ENCODE assay signal across 12 cellular contexts in genomic region chr3:71031914-71032521, GRCh38.
DNase-seq lines count a peak whose midpoint lies in the region; ATAC-seq and TF ChIP-seq lines count a peak whose summit lies in the region.
"Had no signal": no experiment of that assay in that cellular context is flagged by ENCODE, and none has a peak within 500 bp of the region (broad histone marks: within the 10 kb centered on the region; RNA-seq: fewer than 3 reads in every experiment).

No MANE protein-coding gene starts in this region.

- peaks cover 95% of the 10 kb centered on the region for H3K36me3 Mint-ChIP-seq in activated T-cell treated with anti-CD3 and anti-CD28 coated beads, Interleukin-2, amount 50 U/mL, for 24 hours (ENCODE audit: low read depth)
- peaks cover 32% of the 10 kb centered on the region for H3K36me3 Mint-ChIP-seq in activated CD8-positive, alpha-beta memory T cell treated with anti-CD3 and anti-CD28 coated beads, Interleukin-2, amount 10 ng/mL, durations not matched to agents 7 days and 5 days

- no peaks in the 10 kb centered on the region for H3K9me3 Mint-ChIP-seq in activated T-cell treated with anti-CD3 and anti-CD28 coated beads, Interleukin-2, amount 50 U/mL, for 24 hours
- no peaks in the 10 kb centered on the region for H3K9me3 Mint-ChIP-seq in activated CD8-positive, alpha-beta memory T cell treated with anti-CD3 and anti-CD28 coated beads, Interleukin-2, amount 10 ng/mL, durations not matched to agents 7 days and 5 days (ENCODE audit: low read depth)

- H3K9ac ChIP-seq in OCI-LY1 (ENCODE audit: low read length), result no peak overlapping the region
- H3K9ac ChIP-seq in subcutaneous abdominal adipose tissue (ENCODE audit: low read length in 5 of 5), result peak overlapping the region in 3 of 5 donors; percentile 2 to 24 (median 21)

- H3K4me1 ChIP-seq in OCI-LY1 (ENCODE audit: insufficient read depth, low read length, severe bottlenecking), result peaks cover 43% of the 10 kb centered on the region
- peaks cover 5 to 39% (median 33%) of the 10 kb centered on the region in 5 donors for H3K4me1 ChIP-seq in subcutaneous abdominal adipose tissue (ENCODE audit: control insufficient read depth in 5 of 5, insufficient read depth in 5 of 5, low read length in 5 of 5)

- H3K27me3 ChIP-seq in OCI-LY1 (ENCODE audit: insufficient read depth, low read length) (no peaks in the 10 kb centered on the region), subcutaneous abdominal adipose tissue (ENCODE audit: control insufficient read depth in 5 of 5, insufficient read depth in 4 of 5, low read length in 5 of 5) (no peaks in the 10 kb centered on the region)
- H3K27me3 ChIP-seq: foreskin keratinocyte, pancreas had no signal

- TF ChIP-seq CTCF in OCI-LY1 (IDR thresholded peaks at IDR 0.05; ENCODE audit: low read length), result no peak

- H3K27me3 Mint-ChIP-seq in activated T-cell treated with anti-CD3 and anti-CD28 coated beads, Interleukin-2, amount 50 U/mL, for 24 hours, result no peaks in the 10 kb centered on the region
- no peaks in the 10 kb centered on the region for H3K27me3 Mint-ChIP-seq in activated CD8-positive, alpha-beta memory T cell treated with anti-CD3 and anti-CD28 coated beads, Interleukin-2, amount 10 ng/mL, durations not matched to agents 7 days and 5 days

- H3K4me3 Mint-ChIP-seq in activated T-cell treated with anti-CD3 and anti-CD28 coated beads, Interleukin-2, amount 50 U/mL, for 24 hours, result no peak overlapping the region
- no peak overlapping the region for H3K4me3 Mint-ChIP-seq in activated CD8-positive, alpha-beta memory T cell treated with anti-CD3 and anti-CD28 coated beads, Interleukin-2, amount 10 ng/mL, durations not matched to agents 7 days and 5 days

- intact Hi-C loops in left ventricle myocardium superior (cut with micrococcal nuclease) (no loop called here), left colon (cut with DNase I, micrococcal nuclease) (no loop called here)

- no peaks in the 10 kb centered on the region for H3F3A ChIP-seq in OCI-LY1 (ENCODE audit: insufficient read depth, low read length)

- H3K27ac ChIP-seq in OCI-LY1 (ENCODE audit: low read depth, low read length, poor library complexity, severe bottlenecking), result peak overlapping the region; percentile 61
- H3K27ac ChIP-seq in subcutaneous abdominal adipose tissue (ENCODE audit: low read depth, low read length), result peak overlapping the region; percentile 54
- H3K27ac ChIP-seq: foreskin keratinocyte had no signal

- H3K9me2 ChIP-seq in OCI-LY1 (ENCODE audit: low read depth, low read length), result no peaks in the 10 kb centered on the region

- ATAC-seq in left ventricle myocardium superior, result peak; percentile 65
- ATAC-seq in activated CD8-positive, alpha-beta memory T cell treated with anti-CD3 and anti-CD28 coated beads, Interleukin-2, amount 10 ng/mL, durations not matched to agents 7 days and 5 days, result no peak
- no peak for ATAC-seq in left colon
- ATAC-seq: foreskin keratinocyte had no signal

- H3K4me3 ChIP-seq in OCI-LY1 (ENCODE audit: low read depth, low read length, poor library complexity, severe bottlenecking) (no peak overlapping the region), subcutaneous abdominal adipose tissue (ENCODE audit: low read depth in 1 of 5, low read length in 5 of 5) (peak overlapping the region in 1 of 5 donors; percentile 16)
- H3K4me3 ChIP-seq: pancreas had no signal

- CTCF ChIA-PET in activated CD8-positive, alpha-beta memory T cell treated with anti-CD3 and anti-CD28 coated beads, Interleukin-2, amount 10 ng/mL, durations not matched to agents 7 days and 5 days (lab: Charles Lee), result no interaction called here

- H3K79me2 ChIP-seq in OCI-LY1 (ENCODE audit: insufficient read depth, low read length), result peaks cover 8% of the 10 kb centered on the region

- no peaks in the 10 kb centered on the region for H3K9me3 ChIP-seq in OCI-LY1 (ENCODE audit: low read length)
- H3K9me3 ChIP-seq in subcutaneous abdominal adipose tissue (ENCODE audit: control insufficient read depth in 5 of 5, low read length in 5 of 5), result no peaks in the 10 kb centered on the region
- H3K9me3 ChIP-seq: pancreas had no signal

- H2AFZ ChIP-seq in OCI-LY1 (ENCODE audit: low read length), result no peak overlapping the region

- no peaks in the 10 kb centered on the region for H4K20me1 ChIP-seq in OCI-LY1 (ENCODE audit: insufficient read depth, low read length)

- peak overlapping the region; percentile 87 for H3K27ac Mint-ChIP-seq in activated T-cell treated with anti-CD3 and anti-CD28 coated beads, Interleukin-2, amount 50 U/mL, for 24 hours
- H3K27ac Mint-ChIP-seq in activated CD8-positive, alpha-beta memory T cell treated with anti-CD3 and anti-CD28 coated beads, Interleukin-2, amount 10 ng/mL, durations not matched to agents 7 days and 5 days, result no peak overlapping the region

- peak overlapping the region; percentile 30; the same call in 1 of the 2 replicates for H3K4me2 ChIP-seq in OCI-LY1 (ENCODE audit: low read length)

- DNase-seq in activated T-cell treated with anti-CD3 and anti-CD28 coated beads, Interleukin-2, amount 50 U/mL, for 24 hours, result no peak
- DNase-seq in activated T-cell treated with anti-CD3 and anti-CD28 coated beads for 4 hours (no peak), left ventricle myocardium superior (peak; percentile 44), D341Med (ENCODE audit: low spot score) (no peak), left colon (no peak)
- DNase-seq in activated CD8-positive, alpha-beta memory T cell treated with anti-CD3 and anti-CD28 coated beads, Interleukin-2, amount 10 ng/mL, durations not matched to agents 7 days and 5 days, result no peak
- DNase-seq: amniotic stem cell, foreskin keratinocyte, T-helper 1 cell had no signal

- H3K4me1 Mint-ChIP-seq in activated T-cell treated with anti-CD3 and anti-CD28 coated beads, Interleukin-2, amount 50 U/mL, for 24 hours (ENCODE audit: low read depth), result peaks cover 92% of the 10 kb centered on the region
- H3K4me1 Mint-ChIP-seq in activated CD8-positive, alpha-beta memory T cell treated with anti-CD3 and anti-CD28 coated beads, Interleukin-2, amount 10 ng/mL, durations not matched to agents 7 days and 5 days, result peaks cover 24% of the 10 kb centered on the region

- peaks cover 47% of the 10 kb centered on the region; the same call in 1 of the 2 replicates for H3K36me3 ChIP-seq in OCI-LY1 (ENCODE audit: insufficient read depth, low read length)
- peaks cover 4 to 15% (median 8%) of the 10 kb centered on the region in 5 donors for H3K36me3 ChIP-seq in subcutaneous abdominal adipose tissue (ENCODE audit: control insufficient read depth in 5 of 5, insufficient read depth in 5 of 5, low read length in 5 of 5)
- H3K36me3 ChIP-seq: pancreas had no signal
